In the genomic region with DNA sequence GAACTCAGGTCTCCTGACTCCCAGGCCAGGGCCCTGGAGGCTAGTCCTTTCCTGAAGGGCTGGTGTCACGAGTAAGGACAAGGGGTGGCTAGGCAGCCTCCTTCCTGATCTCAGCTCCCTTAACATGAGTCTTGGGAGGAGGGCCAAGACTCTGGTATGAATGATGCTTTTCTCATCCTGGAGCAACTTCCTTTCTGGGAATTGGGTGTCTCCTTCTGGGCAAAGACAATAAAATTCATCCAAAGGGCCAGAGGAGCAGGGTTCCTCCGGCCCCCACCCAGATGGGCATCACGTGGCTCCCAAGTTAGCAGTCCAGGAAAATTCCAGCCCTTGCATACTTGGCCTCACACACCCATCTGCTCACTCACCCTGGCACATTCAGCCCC, we compare ENCODE assay signal across 11 cellular contexts. TPM values are rescaled to one million over a fixed set of nuclear protein-coding genes. Genes with fewer than 3 reads are reported as not detected.
DNase-seq lines count a peak whose midpoint lies in the region; ATAC-seq and TF ChIP-seq lines count a peak whose summit lies in the region.
"Had no signal": no experiment of that assay in that cellular context is flagged by ENCODE, and none has a peak within 500 bp of the region (broad histone marks: within the 10 kb centered on the region; RNA-seq: fewer than 3 reads in every experiment).

A gene (plus strand): TSS at position 335 of the 386 bp plus-strand sequence. CDS start 200 bp downstream, outside the sequence.

- H3K4me3 ChIP-seq in adipocyte (ENCODE audit: low read length) (no peak within 1 kb of the TSS), right cardiac atrium (ENCODE audit: low read length) (no peak within 1 kb of the TSS), stomach (peak within 1 kb of the TSS in 1 of 4 donors; percentile 2)

- H3K36me3 ChIP-seq in adipocyte (ENCODE audit: control insufficient read depth, insufficient read depth, low read length, severe bottlenecking) (no peaks in the 10 kb centered on the region), stomach (no peaks in the 10 kb centered on the region)

- peaks cover 1% of the 10 kb centered on the region; the same call in 1 of the 2 replicates for H3K27me3 Mint-ChIP-seq in HFFc6 (ENCODE audit: insufficient read depth)

- DNase-seq in HFFc6 (peak; percentile 70), adipocyte (ENCODE audit: low read depth) (peak; percentile 66), right cardiac atrium (peak; percentile 60 to 81 (median 73)), stomach (no peak), SKM-1 (lab: John Stamatoyannopoulos, UW; ENCODE audit: unreplicated experiment) (no peak), NCI-H128 (lab: John Stamatoyannopoulos, UW; ENCODE audit: unreplicated experiment) (no peak), germinal center (ENCODE audit: low spot score) (no peak), iPS-NIHi11 (ENCODE audit: low spot score) (no peak)
- DNase-seq: stimulated activated CD4-positive, alpha-beta T cell treated with anti-CD3 and anti-CD28 coated beads, Interleukin-4, amount 100 ng/mL, for 1 hour had no signal

- WGBS in right cardiac atrium = 40% methylated on average over 3 of the region's 3 CpGs
- WGBS in stomach, 5 donors = 54 to 75% (median 64%) methylated on average over 3 of the region's 3 CpGs

- TF ChIP-seq CTCF in HFFc6 (IDR thresholded peaks at IDR 0.05) (no peak), stomach (IDR thresholded peaks at IDR 0.05) (no peak)

- ATAC-seq in right cardiac atrium = peak; percentile 77 to 82

- H3K27ac ChIP-seq in right cardiac atrium (ENCODE audit: low read length) = peak within 1 kb of the TSS; percentile 80
- peak within 1 kb of the TSS; percentile 15 to 78 (median 69) for H3K27ac ChIP-seq in stomach

- no peaks in the 10 kb centered on the region for H3K9me3 Mint-ChIP-seq in HFFc6

- no peak for TF ChIP-seq EP300 in stomach (IDR thresholded peaks at IDR 0.05)

- no peaks in the 10 kb centered on the region for H3K27me3 ChIP-seq in adipocyte (replicated peaks; ENCODE audit: control insufficient read depth, insufficient read depth, low read length)
- H3K27me3 ChIP-seq in right cardiac atrium (ENCODE audit: control insufficient read depth, insufficient read depth) = no peaks in the 10 kb centered on the region
- H3K27me3 ChIP-seq in stomach = no peaks in the 10 kb centered on the region

- H3K4me1 ChIP-seq in adipocyte (ENCODE audit: control insufficient read depth, insufficient read depth, low read length) (peaks cover 17% of the 10 kb centered on the region), right cardiac atrium (ENCODE audit: control insufficient read depth, insufficient read depth, low read length) (peaks cover 4% of the 10 kb centered on the region), stomach (peaks cover 12 to 56% (median 26%) of the 10 kb centered on the region in 4 donors)

- no peak for TF ChIP-seq POLR2A in stomach (IDR thresholded peaks at IDR 0.05)

- H3K9me3 ChIP-seq in adipocyte (ENCODE audit: control insufficient read depth, low read length) = no peaks in the 10 kb centered on the region
- no peaks in the 10 kb centered on the region for H3K9me3 ChIP-seq in right cardiac atrium (ENCODE audit: control insufficient read depth, low read length)
- H3K9me3 ChIP-seq in stomach = no peaks in the 10 kb centered on the region

- peak within 1 kb of the TSS; percentile 83 for H3K27ac Mint-ChIP-seq in HFFc6

- no peaks in the 10 kb centered on the region for H3K36me3 Mint-ChIP-seq in HFFc6 (ENCODE audit: low read depth)
- H3K36me3 Mint-ChIP-seq: brain had no signal

- H3K4me1 Mint-ChIP-seq in HFFc6 (ENCODE audit: low read depth) = peaks cover 43% of the 10 kb centered on the region

- intact Hi-C loops in right cardiac atrium (cut with DNase I) (loop anchor here in 1 of 4 donors (10.0 kb wide), 1 partner anchor 48 kb away; a partner anchor contains a TSS), stomach (cut with DNase I; ENCODE audit: low total_unique reads) (no loop called here)

- peak within 1 kb of the TSS; percentile 9 for H3K9ac ChIP-seq in adipocyte (ENCODE audit: low read length)

- peak within 1 kb of the TSS; percentile 45; the same call in 1 of the 2 replicates for H3K4me3 Mint-ChIP-seq in HFFc6

RNA-seq across cellular contexts. Expression of the gene that starts here (rescaled TPM):
- total RNA-seq in HFFc6 (2021; fragmentation: NEBNext Ultra II Directional; extraction: Animal tissue kit (Norgen Biotek cat#: 25700)) = 1 to 10 TPM; 1.1 to 2.1 (median 1.5) TPM
- total RNA-seq in right cardiac atrium = 1 to 10 TPM; 2.0 to 4.4 (median 3.8) TPM
- polyA plus RNA-seq in right cardiac atrium = 6.5 TPM
- total RNA-seq in stomach = 10 to 100 TPM in 1 of 5 donors, 1 to 10 TPM in 1, not detected in 3; 1.6 to 36.8 TPM
- 1 to 10 TPM; 3.6 to 7.1 (median 4.7) TPM for polyA plus RNA-seq in stomach
- total RNA-seq: NCI-H460 had no signal

Comparison
In these comparisons a context has a peak if more than half of its experiments do, and no peak if none do; other contexts are left out.
1. DNase-seq: peak in HFFc6 (single experiment), adipocyte (single experiment) and right cardiac atrium (3 of 3); none in stomach (single experiment), SKM-1 (single experiment), NCI-H128 (single experiment), germinal center (single experiment) and iPS-NIHi11 (single experiment).